11 cellular contexts compared by ENCODE assay signal in genomic region chrX:10725071-10725470, GRCh38.
DNase-seq lines count a peak whose midpoint lies in the region; ATAC-seq and TF ChIP-seq lines count a peak whose summit lies in the region.
"Had no signal": no experiment of that assay in that cellular context is flagged by ENCODE, and none has a peak within 500 bp of the region (broad histone marks: within the 10 kb centered on the region; RNA-seq: fewer than 3 reads in every experiment).

No MANE protein-coding gene starts in this region.

- H2AFZ ChIP-seq in PC-3 (ENCODE audit: low read length), result no peak overlapping the region

- TF ChIP-seq CTCF in CD14-positive monocyte (IDR thresholded peaks at IDR 0.05) (peak; percentile 31), PC-3 (conservative IDR thresholded peaks at IDR 0.05; ENCODE audit: low read depth, low read length) (peak; percentile 58), fibroblast of villous mesenchyme (IDR thresholded peaks at IDR 0.05; ENCODE audit: insufficient read depth, low read depth, low read length) (peak; percentile 26), left lung (IDR thresholded peaks at IDR 0.05) (peak in 1 of 2 donors; percentile 18)

- H3K9me3 Mint-ChIP-seq in CD14-positive monocyte, result peaks cover 0 to 3% (median 0%) of the 10 kb centered on the region in 7 donors
- H3K9me3 Mint-ChIP-seq in activated T-helper 17 cell treated with anti-CD3 and anti-CD28 coated beads, Interleukin-2, amount 50 U/mL, for 72 hours, result no peaks in the 10 kb centered on the region
- H3K9me3 Mint-ChIP-seq: memory B cell; stimulated activated naive CD8-positive, alpha-beta T cell treated with anti-CD3 and anti-CD28 coated beads, Interleukin-15, amount 100 ng/mL, for 72 hours had no signal

- H3K27me3 Mint-ChIP-seq in CD14-positive monocyte (ENCODE audit: low read depth in 3 of 3), result peaks cover 0 to 6% (median 2%) of the 10 kb centered on the region in 3 donors
- H3K27me3 Mint-ChIP-seq in activated T-helper 17 cell treated with anti-CD3 and anti-CD28 coated beads, Interleukin-2, amount 50 U/mL, for 72 hours, result no peaks in the 10 kb centered on the region
- H3K27me3 Mint-ChIP-seq: memory B cell; stimulated activated naive CD8-positive, alpha-beta T cell treated with anti-CD3 and anti-CD28 coated beads, Interleukin-15, amount 100 ng/mL, for 72 hours had no signal

- H4K20me1 ChIP-seq in PC-3 (ENCODE audit: low read length), result no peaks in the 10 kb centered on the region

- H3K4me1 ChIP-seq in PC-3 (ENCODE audit: insufficient read depth, low read length) (no peaks in the 10 kb centered on the region), left lung (no peaks in the 10 kb centered on the region)

- H3K4me3 ChIP-seq in PC-3 (ENCODE audit: low read length) (no peak overlapping the region), fibroblast of villous mesenchyme (ENCODE audit: low read depth, low read length) (no peak overlapping the region), left lung (no peak overlapping the region)

- H3K27ac ChIP-seq in PC-3 (ENCODE audit: low read length) (no peak overlapping the region), left lung (no peak overlapping the region)

- no peak overlapping the region for H3K4me3 Mint-ChIP-seq in CD14-positive monocyte
- no peak overlapping the region for H3K4me3 Mint-ChIP-seq in activated T-helper 17 cell treated with anti-CD3 and anti-CD28 coated beads, Interleukin-2, amount 50 U/mL, for 72 hours
- H3K4me3 Mint-ChIP-seq: activated naive CD8-positive, alpha-beta T cell; memory B cell; stimulated activated naive CD8-positive, alpha-beta T cell treated with anti-CD3 and anti-CD28 coated beads, Interleukin-15, amount 100 ng/mL, for 72 hours had no signal

- H3K36me3 Mint-ChIP-seq in CD14-positive monocyte, result no peaks in the 10 kb centered on the region
- H3K36me3 Mint-ChIP-seq in activated T-helper 17 cell treated with anti-CD3 and anti-CD28 coated beads, Interleukin-2, amount 50 U/mL, for 72 hours (ENCODE audit: low read depth), result no peaks in the 10 kb centered on the region
- H3K36me3 Mint-ChIP-seq: activated naive CD8-positive, alpha-beta T cell; memory B cell had no signal

- H3K27ac Mint-ChIP-seq in CD14-positive monocyte, result no peak overlapping the region
- H3K27ac Mint-ChIP-seq in activated T-helper 17 cell treated with anti-CD3 and anti-CD28 coated beads, Interleukin-2, amount 50 U/mL, for 72 hours, result no peak overlapping the region
- H3K27ac Mint-ChIP-seq: activated naive CD8-positive, alpha-beta T cell; memory B cell; stimulated activated naive CD8-positive, alpha-beta T cell treated with anti-CD3 and anti-CD28 coated beads, Interleukin-15, amount 100 ng/mL, for 72 hours had no signal

- no peaks in the 10 kb centered on the region for H3K36me3 ChIP-seq in PC-3 (ENCODE audit: low read depth, low read length)
- H3K36me3 ChIP-seq in left lung, result no peaks in the 10 kb centered on the region

- CTCF ChIA-PET in PC-3 (lab: Charles Lee), result interaction anchor here (0.6 to 1.9 kb wide), 6 partner anchors 44 to 501 kb away, joined by 3 to 18 read pairs (median 4); no protein-coding TSS in a partner anchor

- H3F3A ChIP-seq in PC-3 (ENCODE audit: low read length, unreplicated experiment), result no peaks in the 10 kb centered on the region

- H3K9ac ChIP-seq in PC-3 (ENCODE audit: low read length), result no peak overlapping the region

- no TSS peak for BruUV-seq in PC-3 (replicated peaks; lab: Mats Ljungman, UMichigan)

- H3K79me2 ChIP-seq in PC-3 (ENCODE audit: low read length), result no peaks in the 10 kb centered on the region

- no peaks in the 10 kb centered on the region for H3K9me2 ChIP-seq in PC-3 (replicated peaks; ENCODE audit: low read length)

- H3K4me1 Mint-ChIP-seq in CD14-positive monocyte, result no peaks in the 10 kb centered on the region
- no peaks in the 10 kb centered on the region for H3K4me1 Mint-ChIP-seq in activated T-helper 17 cell treated with anti-CD3 and anti-CD28 coated beads, Interleukin-2, amount 50 U/mL, for 72 hours
- H3K4me1 Mint-ChIP-seq: memory B cell; stimulated activated naive CD8-positive, alpha-beta T cell treated with anti-CD3 and anti-CD28 coated beads, Interleukin-15, amount 100 ng/mL, for 72 hours had no signal

- POLR2A ChIA-PET in PC-3 (lab: Charles Lee; ENCODE audit: unreplicated experiment), result no interaction called here

- no peaks in the 10 kb centered on the region for H3K9me3 ChIP-seq in PC-3 (ENCODE audit: low read length)
- no peaks in the 10 kb centered on the region for H3K9me3 ChIP-seq in left lung

- no peaks in the 10 kb centered on the region for H3K27me3 ChIP-seq in PC-3 (ENCODE audit: low read length)
- no peaks in the 10 kb centered on the region for H3K27me3 ChIP-seq in left lung

- DNase-seq in CD14-positive monocyte (ENCODE audit: low spot score), result no peak
- DNase-seq in PC-3, result peak; percentile 52
- DNase-seq in fibroblast of villous mesenchyme (ENCODE audit: low read depth), result no peak
- DNase-seq in NCI-H1105 (lab: John Stamatoyannopoulos, UW), result no peak
- no peak for DNase-seq in left lung
- no peak for DNase-seq in activated CD4-positive, CD25-positive, alpha-beta regulatory T cell (lab: John Stamatoyannopoulos, UW)
- DNase-seq: stimulated activated naive CD8-positive, alpha-beta T cell treated with anti-CD3 and anti-CD28 coated beads, Interleukin-15, amount 100 ng/mL, for 72 hours had no signal

- intact Hi-C loops in CD14-positive monocyte (cut with micrococcal nuclease) (no loop called here), PC-3 (cut with micrococcal nuclease) (loop anchor here (1.0 kb wide), 1 partner anchor 375 kb away; no protein-coding TSS in a partner anchor), left lung (cut with DNase I) (no loop called here)

- ATAC-seq in GM18909 (IDR thresholded peaks at IDR 0.05; ENCODE audit: poor library complexity, unreplicated experiment), result peak; percentile 45
- peak; percentile 46 for ATAC-seq in PC-3
- ATAC-seq in left lung, result no peak
- no peak for ATAC-seq in activated T-helper 17 cell treated with anti-CD3 and anti-CD28 coated beads, Interleukin-2, amount 50 U/mL, for 72 hours (replicated peaks)
- ATAC-seq: stimulated activated naive CD8-positive, alpha-beta T cell treated with anti-CD3 and anti-CD28 coated beads, Interleukin-15, amount 100 ng/mL, for 72 hours had no signal

- no peak overlapping the region for H3K4me2 ChIP-seq in PC-3 (ENCODE audit: low read length)

Comparison
In these comparisons a context has a peak if more than half of its experiments do, and no peak if none do; other contexts are left out.
1. ATAC-seq: peak in GM18909 (single experiment) and PC-3 (single experiment); none in left lung (single experiment) and activated T-helper 17 cell treated with anti-CD3 and anti-CD28 coated beads, Interleukin-2, amount 50 U/mL, for 72 hours (single experiment).